ENCODE assay signal across 25 cellular contexts in the genomic region with DNA sequence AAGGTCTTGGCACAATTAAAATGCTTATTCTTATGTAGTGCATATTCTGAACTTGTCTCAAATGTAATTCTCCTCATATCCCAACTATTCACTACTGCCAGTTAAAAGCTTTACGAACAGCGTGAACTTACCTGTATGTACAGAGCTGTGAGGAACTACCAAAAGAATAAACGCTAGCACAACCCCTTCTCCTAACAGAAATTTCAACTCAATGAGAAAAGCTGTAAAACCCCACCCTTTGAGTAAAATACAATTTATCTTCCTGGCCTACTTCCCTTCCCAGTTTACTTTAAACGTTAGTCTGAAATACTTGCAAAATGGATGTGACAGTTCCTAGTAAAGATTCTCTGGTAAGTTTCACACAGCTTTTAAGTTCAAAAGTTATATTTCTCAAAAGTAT. TPM values are rescaled to one million over a fixed set of nuclear protein-coding genes. Genes with fewer than 3 reads are reported as not detected.
A peak's percentile ranks its signal among the peaks of the same experiment; 100 is the strongest.
DNase-seq lines count a peak whose midpoint lies in the region; ATAC-seq, FAIRE-seq and TF ChIP-seq lines count a peak whose summit lies in the region.
"Had no signal": no experiment of that assay in that cellular context is flagged by ENCODE, and none has a peak within 500 bp of the region (broad histone marks: within the 10 kb centered on the region; RNA-seq: fewer than 3 reads in every experiment).

No MANE protein-coding gene starts in this region.

- SMC1A ChIA-PET in GM12878 (lab: Charles Lee; ENCODE audit: uncharacterized antibody, unreplicated experiment): interaction anchor here (0.7 to 4.6 kb wide), 6 partner anchors 9 to 204 kb away, joined by 3 to 27 read pairs (median 7); no protein-coding TSS in a partner anchor

- peak; percentile 23 for FAIRE-seq in GM12878 (lab: Jason Lieb, UNC)
- FAIRE-seq: H1 had no signal

- POLR2A ChIA-PET in GM12878 (lab: Charles Lee): interaction anchor here (0.7 to 1.0 kb wide), 2 partner anchors 15 to 61 kb away, joined by 3 to 8 read pairs; no protein-coding TSS in a partner anchor

- H3K79me2 ChIP-seq in GM12878 (ENCODE audit: control insufficient read depth, insufficient read depth, low read length) (peaks cover 66% of the 10 kb centered on the region), neural progenitor cell (ENCODE audit: low read depth) (no peaks in the 10 kb centered on the region)

- no peak for ATAC-seq in GM12878

- H3K27me3 ChIP-seq in GM12878 (replicated peaks in 1 of 2; ENCODE audit: control insufficient read depth in 2 of 2, insufficient read depth in 2 of 2, low read length in 1 of 2) (no peaks in the 10 kb centered on the region), neural progenitor cell (no peaks in the 10 kb centered on the region)
- H3K27me3 ChIP-seq: Peyer's patch had no signal

- TF ChIP-seq CTCF in GM12878 (IDR thresholded peaks at IDR 0.05 in 2 of 3, conservative IDR thresholded peaks at IDR 0.05 in 1 of 3; ENCODE audit: control insufficient read depth in 2 of 3, extremely low read depth in 1 of 3, insufficient read depth in 1 of 3, low read depth in 3 of 3, low read length in 3 of 3) (no peak), neural progenitor cell (IDR thresholded peaks at IDR 0.05) (no peak)

- RAD21 ChIA-PET in GM12878 (lab: Charles Lee; ENCODE audit: unreplicated experiment): interaction anchor here (0.8 to 0.9 kb wide), 3 partner anchors 12 to 61 kb away, joined by 3 to 4 read pairs (median 3); no protein-coding TSS in a partner anchor

- H3K4me3 ChIP-seq in GM12878 (no peak overlapping the region), neural progenitor cell (no peak overlapping the region)
- H3K4me3 ChIP-seq: Peyer's patch, SK-N-MC had no signal

- H3K9me3 ChIP-seq in GM12878 (replicated peaks; ENCODE audit: control insufficient read depth, insufficient read depth, low read length): no peaks in the 10 kb centered on the region
- H3K9me3 ChIP-seq in neural progenitor cell (ENCODE audit: low read depth): no peaks in the 10 kb centered on the region
- H3K9me3 ChIP-seq: Peyer's patch had no signal

- peaks cover 16% of the 10 kb centered on the region for H3K36me3 Mint-ChIP-seq in activated naive CD4-positive, alpha-beta T cell treated with anti-CD3 and anti-CD28 coated beads for 36 hours (ENCODE audit: low read depth)
- peaks cover 25% of the 10 kb centered on the region for H3K36me3 Mint-ChIP-seq in activated naive CD4-positive, alpha-beta T cell treated with anti-CD3 and anti-CD28 coated beads, Interleukin-2, amount 10 ng/mL, durations not matched to agents 7 days and 5 days
- peaks cover 6% of the 10 kb centered on the region for H3K36me3 Mint-ChIP-seq in neural progenitor cell

- H3K36me3 ChIP-seq in GM12878 (ENCODE audit: control insufficient read depth in 2 of 2, insufficient read depth in 2 of 2, low read length in 1 of 2) (peaks cover 4 to 27% of the 10 kb centered on the region in 2 experiments), neural progenitor cell (peaks cover 8% of the 10 kb centered on the region)

- TF ChIP-seq POLR2A in GM12878 (IDR thresholded peaks at IDR 0.05; ENCODE audit: low read depth, low read length): no peak

- H2AFZ ChIP-seq in GM12878 (ENCODE audit: control insufficient read depth, low read depth, low read length): no peak overlapping the region
- H2AFZ ChIP-seq in neural progenitor cell (replicated peaks): no peak overlapping the region

- H4K20me1 ChIP-seq in GM12878 (ENCODE audit: control insufficient read depth, insufficient read depth) (no peaks in the 10 kb centered on the region), neural progenitor cell (ENCODE audit: low read depth) (no peaks in the 10 kb centered on the region)

- no peaks in the 10 kb centered on the region for H3K9me3 Mint-ChIP-seq in activated naive CD4-positive, alpha-beta T cell treated with anti-CD3 and anti-CD28 coated beads for 36 hours
- no peaks in the 10 kb centered on the region for H3K9me3 Mint-ChIP-seq in activated naive CD4-positive, alpha-beta T cell treated with anti-CD3 and anti-CD28 coated beads, Interleukin-2, amount 10 ng/mL, durations not matched to agents 7 days and 5 days
- no peaks in the 10 kb centered on the region for H3K9me3 Mint-ChIP-seq in neural progenitor cell
- H3K9me3 Mint-ChIP-seq: CD4-positive, alpha-beta memory T cell had no signal

- no peak for TF ChIP-seq EP300 in GM12878 (IDR thresholded peaks at IDR 0.05; ENCODE audit: borderline replicate concordance in 1 of 2, control insufficient read depth in 1 of 2, low read depth in 2 of 2, low read length in 2 of 2)

- peaks cover 26% of the 10 kb centered on the region for H3K4me1 ChIP-seq in GM12878 (ENCODE audit: control insufficient read depth, insufficient read depth, low read length)
- no peaks in the 10 kb centered on the region for H3K4me1 ChIP-seq in neural progenitor cell
- H3K4me1 ChIP-seq: Peyer's patch had no signal

- 87% methylated on average over 4 of the region's 4 CpGs for WGBS in GM12878 (ENCODE audit: insufficient coverage, insufficient replicate concordance, low lambda C conversion rate, missing lambda C conversion rate)

- no peak for TF ChIP-seq RAD21 in GM12878 (IDR thresholded peaks at IDR 0.05; ENCODE audit: insufficient read depth, low read depth, low read length)

- no peak overlapping the region for H3K4me2 ChIP-seq in GM12878 (ENCODE audit: control insufficient read depth, insufficient read depth)
- no peak overlapping the region for H3K4me2 ChIP-seq in neural progenitor cell
- H3K4me2 ChIP-seq: KMS-11 had no signal

- no peaks in the 10 kb centered on the region for H3F3A ChIP-seq in neural progenitor cell (ENCODE audit: low read depth)

- CTCF ChIA-PET in activated naive CD4-positive, alpha-beta T cell treated with anti-CD3 and anti-CD28 coated beads for 36 hours (lab: Charles Lee): interaction anchor here (0.8 to 1.4 kb wide), 4 partner anchors 10 to 61 kb away, joined by 3 to 4 read pairs (median 4); no protein-coding TSS in a partner anchor
- CTCF ChIA-PET in activated naive CD4-positive, alpha-beta T cell treated with anti-CD3 and anti-CD28 coated beads, Interleukin-2, amount 10 ng/mL, durations not matched to agents 7 days and 5 days (lab: Charles Lee): interaction anchor here (0.6 kb wide), 1 partner anchor 260 kb away, joined by 3 read pairs; no protein-coding TSS in a partner anchor
- CTCF ChIA-PET in GM12878 (lab: Yijun Ruan, JAX): interaction anchor here (0.7 kb wide), 1 partner anchor 177 kb away, joined by 3 read pairs; no protein-coding TSS in a partner anchor

- DNase-seq in activated naive CD4-positive, alpha-beta T cell treated with anti-CD3 and anti-CD28 coated beads for 36 hours: no peak
- DNase-seq in activated naive CD4-positive, alpha-beta T cell treated with anti-CD3 and anti-CD28 coated beads, Interleukin-2, amount 10 ng/mL, durations not matched to agents 7 days and 5 days: no peak
- DNase-seq in GM12878 (ENCODE audit: low read depth, low spot score) (no peak), neural progenitor cell (ENCODE audit: low spot score) (no peak), HuH-7.5 (ENCODE audit: low spot score) (no peak), 8988T (no peak), NCI-H748 treated with DMSO at 0.1 percent for 48 hours (lab: John Stamatoyannopoulos, UW) (no peak)
- DNase-seq: C1 segment of cervical spinal cord; CD4-positive, alpha-beta memory T cell; COR-L47; DMS53; HCEC 1CT; IMR-90; NCI-H1048; NCI-H1417; NCI-H1694; NCI-H2081; NCI-H2227 treated with DMSO at 0.1 percent for 48 hours; NCI-H526 treated with DMSO at 0.1 percent for 48 hours; OCI-M1; Peyer's patch; SHP77 treated with DMSO at 0.1 percent for 48 hours had no signal

- H3K27me3 Mint-ChIP-seq in activated naive CD4-positive, alpha-beta T cell treated with anti-CD3 and anti-CD28 coated beads for 36 hours (ENCODE audit: low read depth): no peaks in the 10 kb centered on the region
- no peaks in the 10 kb centered on the region for H3K27me3 Mint-ChIP-seq in activated naive CD4-positive, alpha-beta T cell treated with anti-CD3 and anti-CD28 coated beads, Interleukin-2, amount 10 ng/mL, durations not matched to agents 7 days and 5 days
- H3K27me3 Mint-ChIP-seq in neural progenitor cell (ENCODE audit: insufficient read depth, low read depth): no peaks in the 10 kb centered on the region
- H3K27me3 Mint-ChIP-seq: CD4-positive, alpha-beta memory T cell had no signal

- H3K4me1 Mint-ChIP-seq in activated naive CD4-positive, alpha-beta T cell treated with anti-CD3 and anti-CD28 coated beads for 36 hours (ENCODE audit: low read depth): peaks cover 37% of the 10 kb centered on the region
- H3K4me1 Mint-ChIP-seq in activated naive CD4-positive, alpha-beta T cell treated with anti-CD3 and anti-CD28 coated beads, Interleukin-2, amount 10 ng/mL, durations not matched to agents 7 days and 5 days: peaks cover 25% of the 10 kb centered on the region
- H3K4me1 Mint-ChIP-seq in neural progenitor cell: no peaks in the 10 kb centered on the region

- in situ Hi-C loops in GM12878 (cut with MboI): no loop called here

- H3K9ac ChIP-seq in GM12878 (ENCODE audit: control insufficient read depth, insufficient read depth, low read length) (no peak overlapping the region), neural progenitor cell (no peak overlapping the region)
- H3K9ac ChIP-seq: KMS-11 had no signal

- no peak overlapping the region for H3K4me3 Mint-ChIP-seq in activated naive CD4-positive, alpha-beta T cell treated with anti-CD3 and anti-CD28 coated beads for 36 hours
- H3K4me3 Mint-ChIP-seq in activated naive CD4-positive, alpha-beta T cell treated with anti-CD3 and anti-CD28 coated beads, Interleukin-2, amount 10 ng/mL, durations not matched to agents 7 days and 5 days: no peak overlapping the region
- no peak overlapping the region for H3K4me3 Mint-ChIP-seq in neural progenitor cell
- H3K4me3 Mint-ChIP-seq: CD4-positive, alpha-beta memory T cell had no signal

- no TSS peak for BruUV-seq in GM12878 (replicated peaks; lab: Mats Ljungman, UMichigan)

- intact Hi-C loops in activated naive CD4-positive, alpha-beta T cell treated with anti-CD3 and anti-CD28 coated beads for 36 hours (cut with micrococcal nuclease): no loop called here
- intact Hi-C loops in GM12878 (cut with micrococcal nuclease; ENCODE audit: unreplicated experiment): no loop called here

- peak overlapping the region; percentile 24 for H3K27ac Mint-ChIP-seq in activated naive CD4-positive, alpha-beta T cell treated with anti-CD3 and anti-CD28 coated beads for 36 hours
- no peak overlapping the region for H3K27ac Mint-ChIP-seq in activated naive CD4-positive, alpha-beta T cell treated with anti-CD3 and anti-CD28 coated beads, Interleukin-2, amount 10 ng/mL, durations not matched to agents 7 days and 5 days
- peak overlapping the region; percentile 13 for H3K27ac Mint-ChIP-seq in neural progenitor cell

- no peak overlapping the region for H3K27ac ChIP-seq in GM12878 (ENCODE audit: control insufficient read depth, insufficient read depth)
- H3K27ac ChIP-seq in neural progenitor cell: no peak overlapping the region
- H3K27ac ChIP-seq: KMS-11, Peyer's patch, SK-N-MC had no signal

RNA-seq across cellular contexts. Expression of gene GPCPD1, which starts 26.1 kb away (rescaled TPM):
- total RNA-seq in activated naive CD4-positive, alpha-beta T cell treated with anti-CD3 and anti-CD28 coated beads for 36 hours: 10 to 100 TPM; 25.7 to 32.3 TPM
- total RNA-seq in GM12878 (2013; cell fraction: nucleolus; rRNA removed): 327 and 357 TPM in 2 replicates
- total RNA-seq in GM12878 (2014; rRNA removed) (35.2 and 42.1 TPM in 2 replicates), GM12878 (2014; rRNA removed; fragmentation: Illumina TruSeq; extraction: Trizol) (46.3 and 49.8 TPM in 2 replicates), GM12878 (2021) (55.0 and 59.4 TPM in 2 replicates), neural progenitor cell (ENCODE audit: low replicate concordance) (33.3 and 57.3 TPM in 2 replicates)
- 38.8 TPM for polyA plus RNA-seq in GM12878 (2011; ENCODE audit: low read depth)
- polyA plus RNA-seq in GM12878 (2011; rRNA removed) (87.4 and 116 TPM in 2 replicates), GM12878 (2014; fragmentation: Illumina TruSeq; extraction: Trizol) (38.2 and 55.0 TPM in 2 replicates), GM12878 (2014; fragmentation: Nextera tagmentation; extraction: Ambion mirVana) (10 to 100 TPM; 14.5 to 14.6 TPM), GM12878 (2014; rRNA removed) (29.2 and 34.3 TPM in 2 replicates), GM12878 (2016; fragmentation: Nextera tagmentation; extraction: Ambion mirVana) (10 to 100 TPM; 46.2 to 49.2 TPM)
- polyA plus RNA-seq in GM12878 (2011; cell fraction: cytosol; rRNA removed): 26.8 and 34.0 TPM in 2 replicates
- 94.3 and 132 TPM in 2 replicates for polyA plus RNA-seq in GM12878 (2011; cell fraction: nucleus; rRNA removed)
- 48.8 and 69.8 TPM in 2 replicates for polyA plus RNA-seq in GM12878 (2012)
- 45.8 and 63.5 TPM in 2 replicates for polyA minus RNA-seq in GM12878 (2011; rRNA and poly(A)+ RNA removed)
- 13.2 and 23.1 TPM in 2 replicates for polyA minus RNA-seq in GM12878 (2011; cell fraction: cytosol; rRNA and poly(A)+ RNA removed)
- 42.9 and 56.6 TPM in 2 replicates for polyA minus RNA-seq in GM12878 (2011; cell fraction: nucleus; rRNA and poly(A)+ RNA removed)
